14 cellular contexts compared by ENCODE assay signal in genomic region chr3:46029953-46030543, GRCh38. TPM values are rescaled to one million over a fixed set of nuclear protein-coding genes. Genes with fewer than 3 reads are reported as not detected.
"Had no signal": no experiment of that assay in that cellular context is flagged by ENCODE, and none has a peak within 500 bp of the region (broad histone marks: within the 10 kb centered on the region; RNA-seq: fewer than 3 reads in every experiment).

No MANE protein-coding gene starts in this region.

- DNase-seq: activated CD4-positive, alpha-beta memory T cell treated with anti-CD3 and anti-CD28 coated beads, Interleukin-2, amount 10 ng/mL, durations not matched to agents 7 days and 5 days; activated CD8-positive, alpha-beta memory T cell treated with anti-CD3 and anti-CD28 coated beads, Interleukin-2, amount 50 U/mL, for 4 hours; activated naive CD8-positive, alpha-beta T cell treated with anti-CD3 and anti-CD28 coated beads, Interleukin-2, amount 10 ng/mL, durations not matched to agents 7 days and 5 days; activated T-cell treated with anti-CD3 and anti-CD28 coated beads, Interleukin-2, amount 50 U/mL, for 72 hours; midbrain; retina; stimulated activated CD4-positive, alpha-beta T cell treated with anti-CD3 and anti-CD28 coated beads, Interleukin-4, amount 100 ng/mL, for 4 hours; trophoblast cell had no signal

- FAIRE-seq: bronchial epithelial cell, frontal cortex had no signal

- H3K4me1 Mint-ChIP-seq: activated CD4-positive, alpha-beta memory T cell treated with anti-CD3 and anti-CD28 coated beads, Interleukin-2, amount 10 ng/mL, durations not matched to agents 7 days and 5 days; activated naive CD8-positive, alpha-beta T cell treated with anti-CD3 and anti-CD28 coated beads, Interleukin-2, amount 10 ng/mL, durations not matched to agents 7 days and 5 days had no signal

- H3K27ac Mint-ChIP-seq: activated CD4-positive, alpha-beta memory T cell treated with anti-CD3 and anti-CD28 coated beads, Interleukin-2, amount 10 ng/mL, durations not matched to agents 7 days and 5 days; activated naive CD8-positive, alpha-beta T cell treated with anti-CD3 and anti-CD28 coated beads, Interleukin-2, amount 10 ng/mL, durations not matched to agents 7 days and 5 days; activated T-cell treated with anti-CD3 and anti-CD28 coated beads, Interleukin-2, amount 50 U/mL, for 72 hours; T-helper 2 cell treated with Interferon-gamma antibody and Interleukin-4, amounts not matched to agents 5 μg/mL and 100 μg/mL, for 36 hours had no signal

- H3K27me3 Mint-ChIP-seq: activated naive CD8-positive, alpha-beta T cell treated with anti-CD3 and anti-CD28 coated beads, Interleukin-2, amount 10 ng/mL, durations not matched to agents 7 days and 5 days had no signal

- ATAC-seq: activated T-cell treated with anti-CD3 and anti-CD28 coated beads, Interleukin-2, amount 50 U/mL, for 72 hours had no signal

- H3K4me3 Mint-ChIP-seq: activated CD4-positive, alpha-beta memory T cell treated with anti-CD3 and anti-CD28 coated beads, Interleukin-2, amount 10 ng/mL, durations not matched to agents 7 days and 5 days; activated naive CD8-positive, alpha-beta T cell treated with anti-CD3 and anti-CD28 coated beads, Interleukin-2, amount 10 ng/mL, durations not matched to agents 7 days and 5 days; activated T-cell treated with anti-CD3 and anti-CD28 coated beads, Interleukin-2, amount 50 U/mL, for 72 hours; T-helper 2 cell treated with Interferon-gamma antibody and Interleukin-4, amounts not matched to agents 5 μg/mL and 100 μg/mL, for 36 hours had no signal

RNA-seq across cellular contexts. Expression of gene XCR1, which starts 2.8 kb away (rescaled TPM):
- total RNA-seq: activated CD4-positive, alpha-beta memory T cell treated with anti-CD3 and anti-CD28 coated beads, Interleukin-2, amount 10 ng/mL, durations not matched to agents 7 days and 5 days; activated naive CD8-positive, alpha-beta T cell treated with anti-CD3 and anti-CD28 coated beads, Interleukin-2, amount 10 ng/mL, durations not matched to agents 7 days and 5 days; activated T-cell treated with anti-CD3 and anti-CD28 coated beads, Interleukin-2, amount 50 U/mL, for 72 hours; ascending aorta; frontal cortex; skeletal muscle tissue; subcutaneous adipose tissue had no signal
